17 cellular contexts compared by ENCODE assay signal in the genomic region with DNA sequence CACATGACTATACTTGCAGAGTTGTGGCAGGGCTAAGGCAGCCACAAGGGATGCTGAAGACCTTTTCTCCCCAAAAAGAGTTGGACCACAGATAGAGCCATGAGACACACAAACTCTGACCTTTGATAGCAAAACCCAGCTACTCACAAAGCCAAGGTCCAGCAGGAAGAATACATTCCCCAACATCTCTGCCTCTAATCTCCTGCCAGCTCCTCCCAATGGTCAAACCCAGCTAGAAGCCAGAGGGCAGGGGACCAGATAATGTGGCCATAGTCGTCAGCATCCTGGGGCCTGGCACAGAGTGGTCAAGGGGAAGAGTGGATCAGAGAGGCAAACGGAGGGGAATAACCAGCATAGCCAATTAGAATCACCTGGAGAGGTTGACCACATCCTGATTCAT. TPM values are rescaled to one million over a fixed set of nuclear protein-coding genes. Genes with fewer than 3 reads are reported as not detected.
A peak's percentile ranks its signal among the peaks of the same experiment; 100 is the strongest.
DNase-seq lines count a peak whose midpoint lies in the region; ATAC-seq and TF ChIP-seq lines count a peak whose summit lies in the region.
"Had no signal": no experiment of that assay in that cellular context is flagged by ENCODE, and none has a peak within 500 bp of the region (broad histone marks: within the 10 kb centered on the region; RNA-seq: fewer than 3 reads in every experiment).

No MANE protein-coding gene starts in this region.

- H3K4me1 ChIP-seq in heart right ventricle: no peaks in the 10 kb centered on the region
- H3K4me1 ChIP-seq: BE2C had no signal

- H3K27ac ChIP-seq in dorsolateral prefrontal cortex (peak overlapping the region in 58 of 59 donors; percentile 48 to 96 (median 88)), temporal lobe (ENCODE audit: low read depth, low read length) (peak overlapping the region; percentile 93), heart right ventricle (no peak overlapping the region)

- H3K27me3 ChIP-seq in dorsolateral prefrontal cortex (no peaks in the 10 kb centered on the region), heart right ventricle (peaks cover 0 to 16% (median 4%) of the 10 kb centered on the region in 7 donors)

- H3K4me3 ChIP-seq in dorsolateral prefrontal cortex (no peak overlapping the region), heart right ventricle (no peak overlapping the region)
- H3K4me3 ChIP-seq: GM23338 had no signal

- H3K4me3 Mint-ChIP-seq in brain: no peak overlapping the region
- H3K4me3 Mint-ChIP-seq: CD4-positive, CD25-positive, alpha-beta regulatory T cell; CD8-positive, alpha-beta memory T cell; GM23338 had no signal

- no peak for ATAC-seq in GM19324 (IDR thresholded peaks at IDR 0.05; ENCODE audit: low FRiP score, unreplicated experiment)
- ATAC-seq in heart right ventricle: no peak

- intact Hi-C loops in dorsolateral prefrontal cortex (cut with DNase I): loop anchor here (1.0 to 5.0 kb wide), 3 partner anchors 38 to 75 kb away; no protein-coding TSS in a partner anchor
- intact Hi-C loops in heart right ventricle (cut with DNase I): no loop called here

- WGBS in heart right ventricle, 2 donors: 68 to 77% methylated on average over 2 of the region's 2 CpGs

- peaks cover 0 to 2% (median 0%) of the 10 kb centered on the region in 5 experiments for H3K9me3 Mint-ChIP-seq in brain
- H3K9me3 Mint-ChIP-seq: CD8-positive, alpha-beta memory T cell had no signal

- H3K9me3 ChIP-seq in heart right ventricle: no peaks in the 10 kb centered on the region
- H3K9me3 ChIP-seq: BE2C had no signal

- H3K36me3 ChIP-seq in heart right ventricle: peaks cover 0 to 7% (median 0%) of the 10 kb centered on the region in 9 donors
- H3K36me3 ChIP-seq: BE2C had no signal

- peak overlapping the region in 3 of 5 experiments; percentile 24 to 89 (median 84) for H3K27ac Mint-ChIP-seq in brain
- H3K27ac Mint-ChIP-seq: CD4-positive, CD25-positive, alpha-beta regulatory T cell; CD8-positive, alpha-beta memory T cell; GM23338 had no signal

- H3K36me3 Mint-ChIP-seq in brain: peaks cover 51% of the 10 kb centered on the region
- H3K36me3 Mint-ChIP-seq: CD4-positive, CD25-positive, alpha-beta regulatory T cell; CD8-positive, alpha-beta memory T cell had no signal

- no peak for TF ChIP-seq CTCF in brain (conservative IDR thresholded peaks at IDR 0.05)
- TF ChIP-seq CTCF in dorsolateral prefrontal cortex (IDR thresholded peaks at IDR 0.05 in 54 of 56, conservative IDR thresholded peaks at IDR 0.05 in 2 of 56; ENCODE audit: low read depth in 1 of 56, partially characterized antibody in 56 of 56): no peak
- TF ChIP-seq CTCF in heart right ventricle (IDR thresholded peaks at IDR 0.05): no peak

- no peaks in the 10 kb centered on the region for H3K27me3 Mint-ChIP-seq in brain

- DNase-seq in dorsolateral prefrontal cortex (no peak), medulla oblongata (ENCODE audit: extremely low spot score) (peak; percentile 9), heart right ventricle (no peak)
- no peak for DNase-seq in effector CD8-positive, alpha-beta T cell (lab: John Stamatoyannopoulos, UW)
- DNase-seq: BE2C; CD4-positive, CD25-positive, alpha-beta regulatory T cell; CD8-positive, alpha-beta memory T cell; COR-L47; DMS79; GDM1; HCEC 1CT had no signal

- peaks cover 12% of the 10 kb centered on the region for H3K4me1 Mint-ChIP-seq in brain
- H3K4me1 Mint-ChIP-seq: CD4-positive, CD25-positive, alpha-beta regulatory T cell; CD8-positive, alpha-beta memory T cell; GM23338 had no signal

RNA-seq across cellular contexts. Expression of a gene that starts 28.2 kb away (rescaled TPM):
- polyA plus RNA-seq in brain (ENCODE audit: insufficient read depth, low read depth, low replicate concordance) (47.7 TPM), heart right ventricle (1 to 10 TPM in 1 of 2 donors, under 1 TPM in 1; 0.55 to 2.7 TPM)
- total RNA-seq in dorsolateral prefrontal cortex (100 to 1,000 TPM; 127 to 356 (median 209) TPM), temporal lobe (54.6 TPM), heart right ventricle (1 to 10 TPM in 6 of 10 donors, under 1 TPM in 4; 0.55 to 2.5 (median 1.7) TPM)
- total RNA-seq: A172; CD4-positive, CD25-positive, alpha-beta regulatory T cell; CD8-positive, alpha-beta memory T cell; HT-29 had no signal
- polyA plus RNA-seq: CD4-positive, CD25-positive, alpha-beta regulatory T cell; CD8-positive, alpha-beta memory T cell had no signal

Comparison
In these comparisons a context has a peak if more than half of its experiments do, and no peak if none do; other contexts are left out.
1. H3K27ac ChIP-seq: peak in dorsolateral prefrontal cortex (58 of 59) and temporal lobe (single experiment); none in heart right ventricle (0 of 10).
2. RNA of a gene that starts 28.2 kb away (total RNA-seq): 127 to 356 TPM in dorsolateral prefrontal cortex and 54.6 TPM in temporal lobe (single experiment); 0.55 to 2.5 TPM in heart right ventricle; every median in the first group is over 10 times any median in the second.
3. intact Hi-C loops: an anchor here in dorsolateral prefrontal cortex (1.0 to 5.0 kb wide); none called in heart right ventricle.